ENCODE assay signal across 22 cellular contexts in the genomic region with DNA sequence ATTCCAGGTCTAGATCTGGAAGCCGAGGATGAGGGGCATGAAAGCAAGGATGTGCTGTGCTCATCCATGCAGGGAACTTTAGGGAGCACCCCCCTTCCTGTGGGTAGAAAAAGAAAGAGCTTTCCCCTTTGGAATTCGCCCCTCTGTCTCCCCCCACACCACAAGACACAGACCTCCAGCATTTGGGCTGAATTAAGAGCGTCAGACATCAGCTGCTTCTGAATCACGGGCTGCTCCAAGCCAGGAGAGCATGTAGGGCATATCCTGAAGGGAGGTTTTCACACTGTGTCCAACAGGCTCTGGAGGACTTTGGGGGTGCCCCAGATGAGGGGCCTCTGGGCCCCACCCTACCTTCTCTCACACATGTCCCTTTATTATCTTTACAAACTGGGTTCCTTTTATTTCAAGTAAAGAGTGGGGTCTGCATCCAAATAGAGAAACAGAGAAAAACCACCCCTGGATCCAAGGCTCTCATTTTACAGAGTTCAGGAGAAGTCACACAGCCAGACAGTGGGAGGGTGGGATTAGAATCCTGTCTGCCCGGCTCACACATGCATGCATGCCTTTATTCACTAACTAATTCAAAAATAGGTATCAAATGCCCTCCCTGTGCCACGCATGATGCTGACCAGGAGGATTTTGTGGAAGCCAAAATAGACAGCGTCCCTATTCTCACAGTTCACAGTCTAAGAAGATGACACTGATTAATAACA. TPM values are rescaled to one million over a fixed set of nuclear protein-coding genes. Genes with fewer than 3 reads are reported as not detected.
DNase-seq lines count a peak whose midpoint lies in the region; ATAC-seq and TF ChIP-seq lines count a peak whose summit lies in the region.
"Had no signal": no experiment of that assay in that cellular context is flagged by ENCODE, and none has a peak within 500 bp of the region (broad histone marks: within the 10 kb centered on the region; RNA-seq: fewer than 3 reads in every experiment).

No MANE protein-coding gene starts in this region.

- H4K20me1 ChIP-seq in IMR-90 (ENCODE audit: insufficient read depth, low read length), result no peaks in the 10 kb centered on the region
- no peaks in the 10 kb centered on the region for H4K20me1 ChIP-seq in OCI-LY7 (ENCODE audit: insufficient read depth, low read length)
- H4K20me1 ChIP-seq in GM23338 (replicated peaks; ENCODE audit: insufficient read depth), result no peaks in the 10 kb centered on the region

- no peaks in the 10 kb centered on the region for H3K79me2 ChIP-seq in OCI-LY7 (ENCODE audit: insufficient read depth, low read depth, low read length)
- H3K79me2 ChIP-seq in GM23338 (replicated peaks; ENCODE audit: insufficient read depth), result no peaks in the 10 kb centered on the region

- H2AK5ac ChIP-seq in IMR-90 (ENCODE audit: low read depth, low read length), result peak overlapping the region; percentile 56; the same call in 1 of the 2 replicates

- no peaks in the 10 kb centered on the region; the same call in 2 of the 3 replicates for H3K4me1 Mint-ChIP-seq in GM23338
- H3K4me1 Mint-ChIP-seq: activated T-helper 17 cell treated with anti-CD3 and anti-CD28 coated beads, Interleukin-2, amount 50 U/mL, for 72 hours; IgD-negative memory B cell had no signal

- no peak overlapping the region for H3K9ac ChIP-seq in IMR-90 (ENCODE audit: low read depth, low read length)

- H3K9me3 ChIP-seq in IMR-90 (ENCODE audit: control insufficient read depth, insufficient read depth, low read length) (no peaks in the 10 kb centered on the region), spleen (peaks cover 0 to 10% (median 0%) of the 10 kb centered on the region in 8 donors), OCI-LY7 (ENCODE audit: low read length) (no peaks in the 10 kb centered on the region)
- H3K9me3 ChIP-seq: neutrophil, right lobe of liver had no signal

- no peak for ATAC-seq in IMR-90 (ENCODE audit: low read depth)
- ATAC-seq in GM23338, result no peak
- ATAC-seq in esophagus mucosa, result no peak
- ATAC-seq: activated T-helper 17 cell treated with anti-CD3 and anti-CD28 coated beads, Interleukin-2, amount 50 U/mL, for 72 hours; right lobe of liver had no signal

- no peak overlapping the region for H3K4me3 ChIP-seq in IMR-90 (ENCODE audit: insufficient read depth, low read depth, low read length)
- H3K4me3 ChIP-seq in coronary artery, result no peak overlapping the region
- no peak overlapping the region for H3K4me3 ChIP-seq in spleen
- H3K4me3 ChIP-seq in OCI-LY7 (ENCODE audit: low read depth, low read length, poor library complexity, severe bottlenecking), result no peak overlapping the region
- H3K4me3 ChIP-seq in GM23338, result no peak overlapping the region
- H3K4me3 ChIP-seq: right lobe of liver had no signal

- no peak overlapping the region for H4K91ac ChIP-seq in IMR-90 (ENCODE audit: insufficient read depth, low read depth, low read length)

- TF ChIP-seq CTCF in IMR-90 (conservative IDR thresholded peaks at IDR 0.05; ENCODE audit: low read depth, low read length) (no peak), coronary artery (IDR thresholded peaks at IDR 0.05) (no peak), spleen (IDR thresholded peaks at IDR 0.05 in 8 of 11, conservative IDR thresholded peaks at IDR 0.05 in 3 of 11) (no peak), OCI-LY7 (conservative IDR thresholded peaks at IDR 0.05; ENCODE audit: low read length) (no peak), GM23338 (conservative IDR thresholded peaks at IDR 0.05; ENCODE audit: low read depth in 2 of 2) (no peak)

- H3K4me2 ChIP-seq in IMR-90 (ENCODE audit: low read depth, low read length) (no peak overlapping the region), OCI-LY7 (ENCODE audit: low read length) (no peak overlapping the region), GM23338 (no peak overlapping the region)

- no CpG with 5 or more reads among the region's 7 CpGs for WGBS in IMR-90 (ENCODE audit: extremely low coverage in 2 of 2, insufficient read length in 1 of 2), 2 experiments
- 74 to 92% (median 88%) methylated on average over 7 of the region's 7 CpGs for WGBS in spleen, 5 donors

- no peak overlapping the region for H2BK20ac ChIP-seq in IMR-90 (ENCODE audit: low read depth, low read length)

- H3K27me3 Mint-ChIP-seq in GM23338 (ENCODE audit: insufficient read depth, low read depth, poor library complexity), result peaks cover 12% of the 10 kb centered on the region
- H3K27me3 Mint-ChIP-seq: activated T-helper 17 cell treated with anti-CD3 and anti-CD28 coated beads, Interleukin-2, amount 50 U/mL, for 72 hours had no signal

- DNase-seq in IMR-90, result peak; percentile 55
- peak; percentile 71 for DNase-seq in coronary artery (ENCODE audit: low spot score)
- DNase-seq in left kidney (ENCODE audit: low read depth, low spot score), result peak; percentile 21
- peak; percentile 13 for DNase-seq in spleen
- no peak for DNase-seq in OCI-LY7 (ENCODE audit: low spot score)
- DNase-seq in midbrain (lab: John Stamatoyannopoulos, UW), result no peak
- no peak for DNase-seq in GM23338 (ENCODE audit: low spot score)
- DNase-seq: activated CD4-positive, CD25-positive, alpha-beta regulatory T cell; GDM1; glutamatergic neuron; MM.1S; NCI-H2081; NCI-H510A; SHP77 treated with DMSO at 0.1 percent for 48 hours; stimulated activated CD4-positive, alpha-beta T cell treated with anti-CD3 and anti-CD28 coated beads, Interleukin-4, amount 100 ng/mL, for 4 hours; stimulated activated CD8-positive, alpha-beta memory T cell treated with anti-CD3 and anti-CD28 coated beads, Interleukin-4, amount 100 ng/mL, for 48 hours; T-helper 2 cell had no signal

- intact Hi-C loops in IMR-90 (cut with micrococcal nuclease), result no loop called here
- intact Hi-C loops in spleen (cut with DNase I; ENCODE audit: low total_unique reads), result no loop called here
- intact Hi-C loops in OCI-LY7 (cut with micrococcal nuclease; ENCODE audit: unreplicated experiment), result no loop called here

- no peak overlapping the region for H2AK9ac ChIP-seq in IMR-90 (replicated peaks; ENCODE audit: low read depth, low read length, poor library complexity)

- dilution Hi-C loops in IMR-90 (cut with HindIII; ENCODE audit: low sequenced_read_pairs, unreplicated experiment), result no loop called here

- H3K27ac Mint-ChIP-seq in GM23338, result no peak overlapping the region
- H3K27ac Mint-ChIP-seq: activated T-helper 17 cell treated with anti-CD3 and anti-CD28 coated beads, Interleukin-2, amount 50 U/mL, for 72 hours; IgD-negative memory B cell had no signal

- POLR2A ChIA-PET in IMR-90 (lab: Charles Lee; ENCODE audit: unreplicated experiment) (no interaction called here), OCI-LY7 (lab: Charles Lee) (no interaction called here)

- TF ChIP-seq RAD21 in IMR-90 (IDR thresholded peaks at IDR 0.05; ENCODE audit: low read length), result no peak

- peaks cover 13% of the 10 kb centered on the region; the same call in 2 of the 3 replicates for H3K9me3 Mint-ChIP-seq in GM23338
- H3K9me3 Mint-ChIP-seq: activated T-helper 17 cell treated with anti-CD3 and anti-CD28 coated beads, Interleukin-2, amount 50 U/mL, for 72 hours had no signal

- H3K23ac ChIP-seq in IMR-90 (ENCODE audit: low read depth, low read length), result no peak overlapping the region

- H3K14ac ChIP-seq in IMR-90 (replicated peaks; ENCODE audit: low read depth, low read length), result peak overlapping the region; percentile 23; the same call in 1 of the 2 replicates

- in situ Hi-C loops in IMR-90 (cut with MboI; ENCODE audit: low sequenced_read_pairs), result no loop called here

- H3K9me1 ChIP-seq in IMR-90 (ENCODE audit: insufficient read depth, low read length), result peaks cover 14% of the 10 kb centered on the region; the same call in 1 of the 2 replicates

- H3K18ac ChIP-seq in IMR-90 (ENCODE audit: low read depth, low read length), result no peak overlapping the region; the same call in 1 of the 2 replicates

- no peaks in the 10 kb centered on the region for H3K9me2 ChIP-seq in OCI-LY7 (ENCODE audit: insufficient read depth, low read length)
- no peaks in the 10 kb centered on the region; the same call in 1 of the 2 replicates for H3K9me2 ChIP-seq in GM23338 (ENCODE audit: insufficient read depth)

- no peak overlapping the region for H2BK5ac ChIP-seq in IMR-90 (ENCODE audit: low read depth, low read length, poor library complexity, severe bottlenecking)

- CTCF ChIA-PET in IMR-90 (lab: Yijun Ruan, JAX) (interaction anchor here (0.6 kb wide), 1 partner anchor 867 kb away, joined by 3 read pairs; no protein-coding TSS in a partner anchor), OCI-LY7 (lab: Charles Lee; ENCODE audit: unreplicated experiment) (no interaction called here)

- H2AFZ ChIP-seq in IMR-90 (replicated peaks; ENCODE audit: low read length, poor library complexity) (no peak overlapping the region), OCI-LY7 (ENCODE audit: low read length) (no peak overlapping the region), GM23338 (no peak overlapping the region)

- no peaks in the 10 kb centered on the region for H3F3A ChIP-seq in GM23338 (replicated peaks; ENCODE audit: low read depth)

- no peaks in the 10 kb centered on the region for H3K36me3 ChIP-seq in IMR-90 (ENCODE audit: control insufficient read depth, insufficient read depth, low read length)
- H3K36me3 ChIP-seq in spleen, result no peaks in the 10 kb centered on the region
- H3K36me3 ChIP-seq in OCI-LY7 (ENCODE audit: insufficient read depth, low read length), result no peaks in the 10 kb centered on the region
- H3K36me3 ChIP-seq in GM23338 (ENCODE audit: insufficient read depth), result no peaks in the 10 kb centered on the region
- H3K36me3 ChIP-seq: neutrophil, right lobe of liver had no signal

- H3K79me1 ChIP-seq in IMR-90 (ENCODE audit: low read depth in 1 of 2, low read length in 2 of 2), result no peaks in the 10 kb centered on the region

- no TSS peak for BruUV-seq in IMR-90 (replicated peaks; lab: Mats Ljungman, UMichigan)
- BruUV-seq in OCI-LY7 (replicated peaks; lab: Mats Ljungman, UMichigan), result no TSS peak

- H3K4me1 ChIP-seq in IMR-90 (ENCODE audit: control insufficient read depth, insufficient read depth, low read length) (peaks cover 18% of the 10 kb centered on the region), spleen (peaks cover 0 to 34% (median 11%) of the 10 kb centered on the region in 6 donors), OCI-LY7 (ENCODE audit: insufficient read depth, low read length, poor library complexity, severe bottlenecking) (no peaks in the 10 kb centered on the region), GM23338 (ENCODE audit: insufficient read depth) (no peaks in the 10 kb centered on the region)
- H3K4me1 ChIP-seq: right lobe of liver had no signal

- no peak overlapping the region; the same call in 2 of the 3 replicates for H2BK15ac ChIP-seq in IMR-90 (ENCODE audit: low read depth, low read length)

- no peak overlapping the region for H4K8ac ChIP-seq in IMR-90 (ENCODE audit: low read depth in 2 of 2, low read length in 2 of 2)

- no peaks in the 10 kb centered on the region for H3K27me3 ChIP-seq in IMR-90 (ENCODE audit: control insufficient read depth, insufficient read depth, low read length)
- H3K27me3 ChIP-seq in spleen (replicated peaks in 1 of 7), result peaks cover 0 to 8% (median 0%) of the 10 kb centered on the region in 7 donors
- H3K27me3 ChIP-seq in GM23338 (ENCODE audit: insufficient read depth), result no peaks in the 10 kb centered on the region
- H3K27me3 ChIP-seq: right lobe of liver had no signal

- peak overlapping the region; percentile 19; the same call in 1 of the 2 replicates for H2BK120ac ChIP-seq in IMR-90 (ENCODE audit: low read depth, low read length)

- TF ChIP-seq POLR2A in IMR-90 (IDR thresholded peaks at IDR 0.05; ENCODE audit: low read depth, low read length), result no peak
- no peak for TF ChIP-seq POLR2A in spleen (IDR thresholded peaks at IDR 0.05)

- no peak overlapping the region for H3K27ac ChIP-seq in IMR-90 (ENCODE audit: insufficient read depth, low read length)
- peak overlapping the region; percentile 65 to 92 for H3K27ac ChIP-seq in coronary artery
- H3K27ac ChIP-seq in spleen, result no peak overlapping the region
- no peak overlapping the region for H3K27ac ChIP-seq in OCI-LY7 (ENCODE audit: low read depth, low read length, poor library complexity, severe bottlenecking)
- H3K27ac ChIP-seq in GM23338 (ENCODE audit: low read depth), result no peak overlapping the region
- H3K27ac ChIP-seq: neutrophil, right lobe of liver had no signal

- no peak overlapping the region for H3K4me3 Mint-ChIP-seq in GM23338
- H3K4me3 Mint-ChIP-seq: activated T-helper 17 cell treated with anti-CD3 and anti-CD28 coated beads, Interleukin-2, amount 50 U/mL, for 72 hours; IgD-negative memory B cell had no signal

- no peak overlapping the region for H3K56ac ChIP-seq in IMR-90 (ENCODE audit: extremely low read depth, insufficient read depth, low read length)

- no peak overlapping the region for H3K4ac ChIP-seq in IMR-90 (ENCODE audit: low read depth, low read length)

- H4K5ac ChIP-seq in IMR-90 (ENCODE audit: low read depth, low read length), result no peak overlapping the region

- peaks cover 7% of the 10 kb centered on the region; the same call in 1 of the 3 replicates for H3K36me3 Mint-ChIP-seq in GM23338 (ENCODE audit: low read depth)

RNA-seq across cellular contexts. Expression of a gene that starts 52.8 kb away (rescaled TPM):
- 4.2 and 5.2 TPM in 2 replicates for total RNA-seq in IMR-90 (2012; rRNA removed)
- polyA plus RNA-seq in IMR-90 (2012; rRNA removed), result 13.0 and 13.7 TPM in 2 replicates
- 10.9 and 20.1 TPM in 2 replicates for polyA plus RNA-seq in IMR-90 (2012; cell fraction: cytosol; rRNA removed)
- 8.8 and 12.9 TPM in 2 replicates for polyA plus RNA-seq in IMR-90 (2012; cell fraction: nucleus; rRNA removed; ENCODE audit: low replicate concordance)
- total RNA-seq in spleen, result 100 to 1,000 TPM in 3 of 7 donors, 10 to 100 TPM in 4; 44.1 to 214 (median 90.3) TPM
- polyA plus RNA-seq in spleen, result 10 to 100 TPM; 25.9 to 29.5 (median 29.4) TPM
- total RNA-seq in OCI-LY7 (2014; rRNA removed; shearing (Covaris generic)), result 5.4 and 5.5 TPM in 2 replicates
- total RNA-seq in OCI-LY7 (2022), result 15.0 and 25.3 TPM in 2 replicates
- 0.42 and 0.89 TPM in 2 replicates for total RNA-seq in GM23338 (2014; rRNA removed; shearing (Covaris generic))
- 0.52 and 0.58 TPM in 2 replicates for polyA plus RNA-seq in GM23338 (2016; fragmentation: Nextera tagmentation; extraction: Ambion mirVana)
- total RNA-seq in esophagus mucosa, result 9.0 TPM
- polyA plus RNA-seq: IgD-negative memory B cell had no signal

Comparison
In these comparisons a context has a peak if more than half of its experiments do, and no peak if none do; other contexts are left out.
1. DNase-seq: peak in IMR-90 (single experiment), coronary artery (single experiment), left kidney (single experiment) and spleen (single experiment); none in OCI-LY7 (single experiment), midbrain (single experiment) and GM23338 (single experiment).
2. H3K27ac ChIP-seq: peak in coronary artery (2 of 2); none in IMR-90 (single experiment), spleen (0 of 8), OCI-LY7 (single experiment) and GM23338 (single experiment).